ENCODE assay signal across 11 cellular contexts in genomic region chr1:151825811-151826660, GRCh38.
A peak's percentile ranks its signal among the peaks of the same experiment; 100 is the strongest.
DNase-seq lines count a peak whose midpoint lies in the region; ATAC-seq lines count a peak whose summit lies in the region.
"Had no signal": no experiment of that assay in that cellular context is flagged by ENCODE, and none has a peak within 500 bp of the region (broad histone marks: within the 10 kb centered on the region; RNA-seq: fewer than 3 reads in every experiment).

No MANE protein-coding gene starts in this region.

- H3K9me3 ChIP-seq in iPS-20b (ENCODE audit: insufficient read depth, low read depth, low read length): no peaks in the 10 kb centered on the region
- H3K9me3 ChIP-seq: esophagus squamous epithelium had no signal

- H3K4me1 ChIP-seq in iPS-20b (ENCODE audit: insufficient read depth, low read length): peaks cover 35% of the 10 kb centered on the region

- peak overlapping the region; percentile 1; the same call in 1 of the 2 replicates for H3K4me3 ChIP-seq in iPS-20b (ENCODE audit: low read length)

- H3K36me3 ChIP-seq in iPS-20b (ENCODE audit: insufficient read depth, low read depth, low read length): no peaks in the 10 kb centered on the region
- H3K36me3 ChIP-seq: esophagus squamous epithelium had no signal

- no peaks in the 10 kb centered on the region for H3K27me3 ChIP-seq in iPS-20b (ENCODE audit: insufficient read depth, low read length)

- H3K9ac ChIP-seq in iPS-20b (ENCODE audit: low read depth, low read length): no peak overlapping the region

- peak; percentile 48 for DNase-seq in stimulated activated CD4-positive, alpha-beta T cell treated with anti-CD3 and anti-CD28 coated beads, Interleukin-2, amount 100 ng/mL, for 4 hours (ENCODE audit: low read depth)
- no peak for DNase-seq in stimulated activated CD4-positive, alpha-beta T cell treated with anti-CD3 and anti-CD28 coated beads, Interleukin-1b, Interleukin-23, amount 100 ng/mL, for 48 hours
- peak; percentile 32 for DNase-seq in activated T-cell treated with anti-CD3 and anti-CD28 coated beads for 4 hours
- DNase-seq in NCI-H526 (lab: John Stamatoyannopoulos, UW): no peak
- no peak for DNase-seq in LoVo (ENCODE audit: low spot score)
- DNase-seq: esophagus squamous epithelium, MM.1S had no signal

- H3K27ac ChIP-seq in iPS-20b (ENCODE audit: low read length): no peak overlapping the region
- H3K27ac ChIP-seq: esophagus squamous epithelium had no signal

- ATAC-seq in HG02610 (IDR thresholded peaks at IDR 0.05; ENCODE audit: unreplicated experiment): no peak
- ATAC-seq in HG02642 (IDR thresholded peaks at IDR 0.05; ENCODE audit: poor library complexity, unreplicated experiment): no peak
- ATAC-seq: Panc1 had no signal

Comparison
In these comparisons a context has a peak if more than half of its experiments do, and no peak if none do; other contexts are left out.
1. DNase-seq: peak in stimulated activated CD4-positive, alpha-beta T cell treated with anti-CD3 and anti-CD28 coated beads, Interleukin-2, amount 100 ng/mL, for 4 hours (single experiment) and activated T-cell treated with anti-CD3 and anti-CD28 coated beads for 4 hours (single experiment); none in stimulated activated CD4-positive, alpha-beta T cell treated with anti-CD3 and anti-CD28 coated beads, Interleukin-1b, Interleukin-23, amount 100 ng/mL, for 48 hours (single experiment), NCI-H526 (0 of 2) and LoVo (single experiment).